ENCODE assay signal across 13 cellular contexts in the genomic region with DNA sequence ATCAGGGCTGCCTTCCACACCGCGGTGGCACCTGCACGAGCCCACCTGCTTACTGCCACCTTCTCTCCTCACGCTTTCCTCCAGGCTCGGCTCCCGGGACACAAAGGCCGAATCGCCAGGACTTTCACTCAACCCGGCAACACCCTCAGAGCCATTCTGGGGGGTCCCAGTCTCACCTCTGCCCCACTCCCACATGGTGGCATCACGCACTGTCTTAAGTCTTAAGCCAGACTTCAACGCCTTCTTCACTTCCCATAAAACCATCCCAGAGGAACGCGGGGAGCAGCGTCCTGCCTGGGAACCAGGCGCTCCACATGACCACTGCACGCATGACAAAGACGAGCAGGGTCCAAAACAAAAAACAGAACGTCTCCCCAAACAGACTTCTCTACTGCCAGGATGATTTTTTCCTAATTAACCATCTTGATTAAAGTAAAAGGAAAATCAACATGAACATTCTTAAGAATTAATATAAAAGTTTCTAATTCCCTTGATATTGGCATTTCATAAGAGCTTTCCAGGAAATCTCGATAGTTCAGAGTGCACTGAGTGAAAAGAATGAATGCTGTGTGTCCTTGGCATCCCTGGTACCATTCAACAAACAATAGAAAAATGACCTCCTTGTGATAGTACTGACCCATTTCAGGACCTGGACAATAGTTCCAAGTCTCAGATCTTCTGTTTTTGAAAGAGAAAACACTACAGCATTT. TPM values are rescaled to one million over a fixed set of nuclear protein-coding genes. Genes with fewer than 3 reads are reported as not detected.
DNase-seq lines count a peak whose midpoint lies in the region; ATAC-seq and TF ChIP-seq lines count a peak whose summit lies in the region.
"Had no signal": no experiment of that assay in that cellular context is flagged by ENCODE, and none has a peak within 500 bp of the region (broad histone marks: within the 10 kb centered on the region; RNA-seq: fewer than 3 reads in every experiment).

No MANE protein-coding gene starts in this region.

- H3K4me2 ChIP-seq in hepatocyte: no peak overlapping the region

- no peaks in the 10 kb centered on the region for H3K9me2 ChIP-seq in hepatocyte (replicated peaks; ENCODE audit: insufficient read depth)

- no peak for DNase-seq in stimulated activated naive CD8-positive, alpha-beta T cell treated with anti-CD3 and anti-CD28 coated beads, Interleukin-15, Interleukin-2, amounts not matched to agents 100 U/mL and 50 U/mL, for 24 hours
- DNase-seq in hepatocyte (ENCODE audit: low spot score) (no peak), LoVo (ENCODE audit: low spot score) (no peak), left ventricle myocardium superior (no peak)
- DNase-seq: HCEC 1CT, left cardiac atrium, MV-4-11, NCI-H510A had no signal

- no peaks in the 10 kb centered on the region for H3K27me3 Mint-ChIP-seq in stimulated activated naive CD8-positive, alpha-beta T cell treated with anti-CD3 and anti-CD28 coated beads, Interleukin-15, Interleukin-2, amounts not matched to agents 100 ng/mL and 50 ng/mL, for 24 hours

- H2AFZ ChIP-seq in hepatocyte: no peak overlapping the region

- peak overlapping the region; percentile 54 for H3K27ac ChIP-seq in cingulate gyrus (ENCODE audit: low read depth, low read length)
- H3K27ac ChIP-seq in neutrophil: peak overlapping the region; percentile 91
- H3K27ac ChIP-seq in hepatocyte: no peak overlapping the region

- H3K4me1 ChIP-seq in neutrophil (ENCODE audit: control insufficient read depth in 1 of 2, insufficient read depth in 1 of 2, low read depth in 1 of 2, low read length in 1 of 2) (peaks cover 42 to 44% of the 10 kb centered on the region in 2 experiments), hepatocyte (ENCODE audit: insufficient read depth) (peaks cover 26% of the 10 kb centered on the region)

- no peaks in the 10 kb centered on the region for H3K9me3 ChIP-seq in neutrophil
- H3K9me3 ChIP-seq in hepatocyte (ENCODE audit: low read depth): no peaks in the 10 kb centered on the region

- H3K4me3 ChIP-seq in neutrophil (ENCODE audit: low read depth in 1 of 2, low read length in 1 of 2) (no peak overlapping the region), hepatocyte (no peak overlapping the region)

- H3K27me3 ChIP-seq in neutrophil (no peaks in the 10 kb centered on the region), hepatocyte (no peaks in the 10 kb centered on the region)

- H3K36me3 ChIP-seq in neutrophil (peaks cover 32% of the 10 kb centered on the region), hepatocyte (replicated peaks; ENCODE audit: insufficient read depth, low read depth) (no peaks in the 10 kb centered on the region)

- ATAC-seq in stimulated activated naive CD8-positive, alpha-beta T cell treated with anti-CD3 and anti-CD28 coated beads, Interleukin-15, Interleukin-2, amounts not matched to agents 100 U/mL and 50 U/mL, for 24 hours: no peak
- ATAC-seq in GM19023 (IDR thresholded peaks at IDR 0.05; ENCODE audit: unreplicated experiment): no peak
- ATAC-seq in left ventricle myocardium superior: no peak
- ATAC-seq: left cardiac atrium had no signal

- H3K27ac Mint-ChIP-seq in stimulated activated naive CD8-positive, alpha-beta T cell treated with anti-CD3 and anti-CD28 coated beads, Interleukin-15, Interleukin-2, amounts not matched to agents 100 ng/mL and 50 ng/mL, for 24 hours: no peak overlapping the region

- H3K9me3 Mint-ChIP-seq in stimulated activated naive CD8-positive, alpha-beta T cell treated with anti-CD3 and anti-CD28 coated beads, Interleukin-15, Interleukin-2, amounts not matched to agents 100 ng/mL and 50 ng/mL, for 24 hours: no peaks in the 10 kb centered on the region
- H3K9me3 Mint-ChIP-seq: CD14-positive monocyte had no signal

- peaks cover 25% of the 10 kb centered on the region for H4K20me1 ChIP-seq in hepatocyte (ENCODE audit: insufficient read depth, poor library complexity, severe bottlenecking)

- peaks cover 55% of the 10 kb centered on the region for H3K4me1 Mint-ChIP-seq in stimulated activated naive CD8-positive, alpha-beta T cell treated with anti-CD3 and anti-CD28 coated beads, Interleukin-15, Interleukin-2, amounts not matched to agents 100 ng/mL and 50 ng/mL, for 24 hours (ENCODE audit: low read depth)

- 83% methylated on average over 19 of the region's 19 CpGs for WGBS in hepatocyte (ENCODE audit: low lambda C conversion rate, missing lambda C conversion rate)

- intact Hi-C loops in left ventricle myocardium superior (cut with micrococcal nuclease): no loop called here

- peak overlapping the region; percentile 36 for H3K4me3 Mint-ChIP-seq in stimulated activated naive CD8-positive, alpha-beta T cell treated with anti-CD3 and anti-CD28 coated beads, Interleukin-15, Interleukin-2, amounts not matched to agents 100 ng/mL and 50 ng/mL, for 24 hours
- H3K4me3 Mint-ChIP-seq: CD14-positive monocyte had no signal

- peaks cover 60% of the 10 kb centered on the region for H3K79me2 ChIP-seq in hepatocyte

- H3K36me3 Mint-ChIP-seq in stimulated activated naive CD8-positive, alpha-beta T cell treated with anti-CD3 and anti-CD28 coated beads, Interleukin-15, Interleukin-2, amounts not matched to agents 100 ng/mL and 50 ng/mL, for 24 hours (ENCODE audit: low read depth): peaks cover 8% of the 10 kb centered on the region

- TF ChIP-seq CTCF in neutrophil (IDR thresholded peaks at IDR 0.05) (no peak), hepatocyte (IDR thresholded peaks at IDR 0.05; ENCODE audit: poor library complexity) (no peak)

RNA-seq across cellular contexts. Expression of a gene that starts 2.6 kb away (rescaled TPM):
- total RNA-seq in hepatocyte (32.8 and 36.1 TPM in 2 replicates), left ventricle myocardium superior (28.2 TPM)
- polyA plus RNA-seq in hepatocyte: 33.0 and 34.1 TPM in 2 replicates

RNA-seq across cellular contexts. Expression of a gene that starts 17.0 kb away (rescaled TPM):
- total RNA-seq in hepatocyte (9.5 and 12.8 TPM in 2 replicates), left ventricle myocardium superior (247 TPM)
- polyA plus RNA-seq in hepatocyte: 13.3 and 14.7 TPM in 2 replicates
- polyA plus RNA-seq: CD14-positive monocyte had no signal

RNA-seq across cellular contexts. Expression of a gene that starts 27.2 kb away (rescaled TPM):
- total RNA-seq in hepatocyte (224 and 305 TPM in 2 replicates), left ventricle myocardium superior (822 TPM)
- 787 and 811 TPM in 2 replicates for polyA plus RNA-seq in hepatocyte

Comparison
In these comparisons a context has a peak if more than half of its experiments do, and no peak if none do; other contexts are left out.
1. RNA of a gene that starts 17.0 kb away (total RNA-seq): 247 TPM in left ventricle myocardium superior (single experiment); 9.5 to 12.8 TPM in hepatocyte; every median in the first group is over 10 times any median in the second.